14 cellular contexts compared by ENCODE assay signal in genomic region chr4:4443821-4444220, GRCh38. TPM values are rescaled to one million over a fixed set of nuclear protein-coding genes. Genes with fewer than 3 reads are reported as not detected.
DNase-seq lines count a peak whose midpoint lies in the region; ATAC-seq, FAIRE-seq and TF ChIP-seq lines count a peak whose summit lies in the region.
"Had no signal": no experiment of that assay in that cellular context is flagged by ENCODE, and none has a peak within 500 bp of the region (broad histone marks: within the 10 kb centered on the region; RNA-seq: fewer than 3 reads in every experiment).

No MANE protein-coding gene starts in this region.

- no peaks in the 10 kb centered on the region for H3K9me1 ChIP-seq in endothelial cell of umbilical vein (replicated peaks; ENCODE audit: control insufficient read depth, extremely low read depth, insufficient read depth, low read length)

- H3K9me3 Mint-ChIP-seq in neural crest cell = no peaks in the 10 kb centered on the region
- no peaks in the 10 kb centered on the region for H3K9me3 Mint-ChIP-seq in activated naive CD8-positive, alpha-beta T cell treated with anti-CD3 and anti-CD28 coated beads for 36 hours
- H3K9me3 Mint-ChIP-seq: CD8-positive, alpha-beta memory T cell; naive thymus-derived CD4-positive, alpha-beta T cell had no signal

- CTCF ChIA-PET in PC-3 (lab: Charles Lee) (no interaction called here), endothelial cell of umbilical vein (lab: Charles Lee) (interaction anchor here (1.0 kb wide), 1 partner anchor 12 kb away, joined by 4 read pairs; no protein-coding TSS in a partner anchor)

- H3K9me2 ChIP-seq in PC-3 (replicated peaks; ENCODE audit: low read length) = no peaks in the 10 kb centered on the region

- ATAC-seq in PC-3 = no peak
- ATAC-seq in HG03159 (IDR thresholded peaks at IDR 0.05; ENCODE audit: unreplicated experiment) = no peak
- ATAC-seq in lower lobe of right lung = no peak
- ATAC-seq: left cardiac atrium; naive thymus-derived CD4-positive, alpha-beta T cell had no signal

- peak overlapping the region; percentile 21 for H3K27ac Mint-ChIP-seq in neural crest cell (ENCODE audit: unreplicated experiment)
- no peak overlapping the region for H3K27ac Mint-ChIP-seq in activated naive CD8-positive, alpha-beta T cell treated with anti-CD3 and anti-CD28 coated beads for 36 hours
- H3K27ac Mint-ChIP-seq: CD8-positive, alpha-beta memory T cell; naive thymus-derived CD4-positive, alpha-beta T cell had no signal

- POLR2A ChIA-PET in PC-3 (lab: Charles Lee; ENCODE audit: unreplicated experiment) = no interaction called here
- POLR2A ChIA-PET in endothelial cell of umbilical vein (lab: Charles Lee) = no interaction called here

- H3K4me3 ChIP-seq in PC-3 (ENCODE audit: low read length) = no peak overlapping the region
- H3K4me3 ChIP-seq in endothelial cell of umbilical vein (replicated peaks in 1 of 3; ENCODE audit: insufficient read depth in 1 of 3, low read depth in 1 of 3, low read length in 3 of 3) = no peak overlapping the region
- no peak overlapping the region for H3K4me3 ChIP-seq in lower lobe of right lung
- H3K4me3 ChIP-seq: smooth muscle cell had no signal

- H3K4me1 ChIP-seq in PC-3 (ENCODE audit: insufficient read depth, low read length) (no peaks in the 10 kb centered on the region), endothelial cell of umbilical vein (ENCODE audit: control insufficient read depth, extremely low read depth, insufficient read depth, low read length) (peaks cover 3% of the 10 kb centered on the region), lower lobe of right lung (no peaks in the 10 kb centered on the region)

- H2AFZ ChIP-seq in PC-3 (ENCODE audit: low read length) = no peak overlapping the region
- H2AFZ ChIP-seq in endothelial cell of umbilical vein (ENCODE audit: low read depth, low read length) = no peak overlapping the region

- H3K79me2 ChIP-seq in PC-3 (ENCODE audit: low read length) = no peaks in the 10 kb centered on the region
- H3K79me2 ChIP-seq in endothelial cell of umbilical vein (ENCODE audit: control insufficient read depth, insufficient read depth, low read length) = no peaks in the 10 kb centered on the region

- no peaks in the 10 kb centered on the region for H3K9me3 ChIP-seq in PC-3 (ENCODE audit: low read length)
- H3K9me3 ChIP-seq in endothelial cell of umbilical vein (replicated peaks; ENCODE audit: control insufficient read depth, insufficient read depth, low read length) = no peaks in the 10 kb centered on the region
- H3K9me3 ChIP-seq in lower lobe of right lung = no peaks in the 10 kb centered on the region

- H3F3A ChIP-seq in PC-3 (ENCODE audit: low read length, unreplicated experiment) = no peaks in the 10 kb centered on the region

- no peak overlapping the region for H3K4me2 ChIP-seq in PC-3 (ENCODE audit: low read length)
- H3K4me2 ChIP-seq in endothelial cell of umbilical vein (ENCODE audit: insufficient read depth, low read length) = no peak overlapping the region
- H3K4me2 ChIP-seq: smooth muscle cell had no signal

- peaks cover 9% of the 10 kb centered on the region for H3K4me1 Mint-ChIP-seq in neural crest cell
- H3K4me1 Mint-ChIP-seq in activated naive CD8-positive, alpha-beta T cell treated with anti-CD3 and anti-CD28 coated beads for 36 hours = peaks cover 4% of the 10 kb centered on the region
- H3K4me1 Mint-ChIP-seq: naive thymus-derived CD4-positive, alpha-beta T cell had no signal

- H3K36me3 Mint-ChIP-seq in neural crest cell (ENCODE audit: low read depth) = no peaks in the 10 kb centered on the region
- H3K36me3 Mint-ChIP-seq in activated naive CD8-positive, alpha-beta T cell treated with anti-CD3 and anti-CD28 coated beads for 36 hours = peaks cover 2% of the 10 kb centered on the region

- BruUV-seq in PC-3 (replicated peaks; lab: Mats Ljungman, UMichigan) (no TSS peak), endothelial cell of umbilical vein (replicated peaks; lab: Mats Ljungman, UMichigan) (no TSS peak)

- TF ChIP-seq POLR2A in endothelial cell of umbilical vein (IDR thresholded peaks at IDR 0.05; ENCODE audit: low read depth, low read length) = no peak

- H3K27me3 Mint-ChIP-seq in neural crest cell (ENCODE audit: low read depth) = no peaks in the 10 kb centered on the region
- no peaks in the 10 kb centered on the region for H3K27me3 Mint-ChIP-seq in activated naive CD8-positive, alpha-beta T cell treated with anti-CD3 and anti-CD28 coated beads for 36 hours
- H3K27me3 Mint-ChIP-seq: naive thymus-derived CD4-positive, alpha-beta T cell had no signal

- H3K9ac ChIP-seq in PC-3 (ENCODE audit: low read length) (no peak overlapping the region), endothelial cell of umbilical vein (replicated peaks; ENCODE audit: extremely low read depth, insufficient read depth, low read length) (no peak overlapping the region)

- no peaks in the 10 kb centered on the region for H3K36me3 ChIP-seq in PC-3 (ENCODE audit: low read depth, low read length)
- H3K36me3 ChIP-seq in endothelial cell of umbilical vein (ENCODE audit: control insufficient read depth in 2 of 2, extremely low read depth in 1 of 2, insufficient read depth in 2 of 2, low read length in 2 of 2) = peaks cover 0 to 2% of the 10 kb centered on the region in 2 experiments
- no peaks in the 10 kb centered on the region for H3K36me3 ChIP-seq in lower lobe of right lung

- dilution Hi-C loops in endothelial cell of umbilical vein (cut with MboI; ENCODE audit: extremely low pct_ligation_motif_present, low sequenced_read_pairs) = no loop called here

- intact Hi-C loops in PC-3 (cut with micrococcal nuclease) = no loop called here
- intact Hi-C loops in endothelial cell of umbilical vein (cut with micrococcal nuclease) = no loop called here
- intact Hi-C loops in lower lobe of right lung (cut with DNase I) = no loop called here

- DNase-seq in ELF-1 (ENCODE audit: low read depth, low spot score) = peak; percentile 78
- peak; percentile 15 for DNase-seq in PC-3
- peak; percentile 4 for DNase-seq in endothelial cell of umbilical vein (ENCODE audit: low read depth, low spot score)
- no peak for DNase-seq in neural crest cell (ENCODE audit: low read depth, low spot score)
- no peak for DNase-seq in NCI-H1105 (lab: John Stamatoyannopoulos, UW)
- DNase-seq in activated naive CD8-positive, alpha-beta T cell treated with anti-CD3 and anti-CD28 coated beads for 36 hours = no peak
- no peak for DNase-seq in lower lobe of right lung
- DNase-seq: activated naive CD4-positive, alpha-beta T cell treated with Interleukin-2 at 50 U/mL for 16 hours; CD8-positive, alpha-beta memory T cell; left cardiac atrium; naive thymus-derived CD4-positive, alpha-beta T cell; NCI-H446 treated with DMSO at 0.1 percent for 48 hours had no signal

- TF ChIP-seq CTCF in PC-3 (conservative IDR thresholded peaks at IDR 0.05; ENCODE audit: low read depth, low read length) (no peak), endothelial cell of umbilical vein (IDR thresholded peaks at IDR 0.05; ENCODE audit: extremely low read depth in 1 of 2, insufficient read depth in 1 of 2, low read depth in 1 of 2, low read length in 2 of 2) (no peak), neural crest cell (conservative IDR thresholded peaks at IDR 0.05) (no peak), lower lobe of right lung (IDR thresholded peaks at IDR 0.05) (no peak)

- H3K27ac ChIP-seq in PC-3 (ENCODE audit: low read length) (no peak overlapping the region), endothelial cell of umbilical vein (ENCODE audit: insufficient read depth, low read depth, low read length) (no peak overlapping the region), lower lobe of right lung (no peak overlapping the region)

- no peak for FAIRE-seq in endothelial cell of umbilical vein (lab: Jason Lieb, UNC)

- no peak overlapping the region for H3K4me3 Mint-ChIP-seq in neural crest cell
- no peak overlapping the region for H3K4me3 Mint-ChIP-seq in activated naive CD8-positive, alpha-beta T cell treated with anti-CD3 and anti-CD28 coated beads for 36 hours
- H3K4me3 Mint-ChIP-seq: CD8-positive, alpha-beta memory T cell; naive thymus-derived CD4-positive, alpha-beta T cell had no signal

- H3K27me3 ChIP-seq in PC-3 (ENCODE audit: low read length) = no peaks in the 10 kb centered on the region
- no peaks in the 10 kb centered on the region for H3K27me3 ChIP-seq in endothelial cell of umbilical vein (ENCODE audit: control insufficient read depth in 2 of 2, insufficient read depth in 2 of 2, low read length in 2 of 2)
- no peaks in the 10 kb centered on the region for H3K27me3 ChIP-seq in lower lobe of right lung (ENCODE audit: low read depth)

- no peaks in the 10 kb centered on the region for H4K20me1 ChIP-seq in PC-3 (ENCODE audit: low read length)
- H4K20me1 ChIP-seq in endothelial cell of umbilical vein (replicated peaks; ENCODE audit: control insufficient read depth, extremely low read depth, insufficient read depth, low read length) = peaks cover 2% of the 10 kb centered on the region

TF ChIP-seq in endothelial cell of umbilical vein, 7 proteins besides CTCF, POLR2A, EP300 and RAD21:
- no peak for TF ChIP-seq EZH2 (IDR thresholded peaks at IDR 0.05; ENCODE audit: borderline replicate concordance, low read depth, low read length, severe bottlenecking)
- TF ChIP-seq POLR2AphosphoS5 (IDR thresholded peaks at IDR 0.05; ENCODE audit: insufficient read depth, low read depth, low read length) = no peak
- no peak for TF ChIP-seq MYC (IDR thresholded peaks at IDR 0.05; ENCODE audit: low read depth, low read length)
- TF ChIP-seq FOS (IDR thresholded peaks at IDR 0.05; ENCODE audit: borderline replicate concordance, insufficient read depth, low read length) = no peak
- no peak for TF ChIP-seq GATA2 (IDR thresholded peaks at IDR 0.05; ENCODE audit: insufficient read depth, insufficient read length, low read depth, low read length)
- no peak for TF ChIP-seq JUN (IDR thresholded peaks at IDR 0.05; ENCODE audit: borderline replicate concordance, insufficient read depth, insufficient read length, low read depth)
- no peak for TF ChIP-seq MAX (IDR thresholded peaks at IDR 0.05; ENCODE audit: insufficient read depth, insufficient read length)
TF ChIP-seq in endothelial cell of umbilical vein: peak in this region for 0.

RNA-seq across cellular contexts. Expression of gene NSG1, which starts 56.9 kb away (rescaled TPM):
- not detected in 2 replicates for total RNA-seq in PC-3 (2014; rRNA removed)
- total RNA-seq in endothelial cell of umbilical vein = 1.0 and 2.0 TPM in 2 replicates
- 2.9 and 3.3 TPM in 2 replicates for polyA plus RNA-seq in endothelial cell of umbilical vein
- 3.2 and 3.7 TPM in 2 replicates for polyA plus RNA-seq in endothelial cell of umbilical vein (2011; cell fraction: cytosol; rRNA removed)
- polyA plus RNA-seq in endothelial cell of umbilical vein (2011; cell fraction: nucleus; rRNA removed) = 2.2 and 3.0 TPM in 2 replicates
- 2.0 and 2.2 TPM in 2 replicates for polyA plus RNA-seq in endothelial cell of umbilical vein (2012)
- polyA minus RNA-seq in endothelial cell of umbilical vein = 1.0 and 3.4 TPM in 2 replicates
- polyA minus RNA-seq in endothelial cell of umbilical vein (2011; cell fraction: cytosol; rRNA and poly(A)+ RNA removed) = not detected
- polyA minus RNA-seq in endothelial cell of umbilical vein (2011; cell fraction: nucleus; rRNA and poly(A)+ RNA removed) = 0.72 and 0.87 TPM in 2 replicates
- 23.7 and 24.5 TPM in 2 replicates for total RNA-seq in neural crest cell
- 1 to 10 TPM; 3.8 to 4.7 TPM for total RNA-seq in activated naive CD8-positive, alpha-beta T cell treated with anti-CD3 and anti-CD28 coated beads for 36 hours
- 0.50 TPM for total RNA-seq in lower lobe of right lung

Comparison
In these comparisons a context has a peak if more than half of its experiments do, and no peak if none do; other contexts are left out.
1. DNase-seq: peak in ELF-1 (single experiment), PC-3 (single experiment) and endothelial cell of umbilical vein (single experiment); none in neural crest cell (single experiment), NCI-H1105 (single experiment), activated naive CD8-positive, alpha-beta T cell treated with anti-CD3 and anti-CD28 coated beads for 36 hours (single experiment) and lower lobe of right lung (single experiment).